8 cellular contexts compared by ENCODE assay signal in genomic region chr9:95317119-95317892, GRCh38. TPM values are rescaled to one million over a fixed set of nuclear protein-coding genes. Genes with fewer than 3 reads are reported as not detected.
DNase-seq lines count a peak whose midpoint lies in the region; ATAC-seq and TF ChIP-seq lines count a peak whose summit lies in the region.

Gene FANCC, minus strand, starts transcription at chr9:95317709. Its CDS starts 68,418 bp downstream, at chr9:95249291.

- H4K20me1 ChIP-seq in DND-41 (ENCODE audit: insufficient read depth, low read length) (no peaks in the 10 kb centered on the region), fibroblast of lung (ENCODE audit: control insufficient read depth, extremely low read depth, insufficient read depth, low read length) (no peaks in the 10 kb centered on the region)

- H3K36me3 ChIP-seq in DND-41 (ENCODE audit: insufficient read depth, low read length) (no peaks in the 10 kb centered on the region), KOPT-K1 (ENCODE audit: insufficient read depth, low read length) (no peaks in the 10 kb centered on the region), fibroblast of lung (ENCODE audit: control insufficient read depth, insufficient read depth, low read length) (no peaks in the 10 kb centered on the region)
- H3K36me3 ChIP-seq in naive thymus-derived CD4-positive, alpha-beta T cell (ENCODE audit: control insufficient read depth in 2 of 3, insufficient read depth in 3 of 3, low read length in 3 of 3), result peaks cover 0 to 4% (median 0%) of the 10 kb centered on the region in 3 experiments

- H3K27ac Mint-ChIP-seq in activated T-helper 1 cell treated with anti-CD3 and anti-CD28 coated beads, Interleukin-12 subunit alpha, Interleukin-12 subunit beta, Interleukin-2, Interleukin-4 antibody, amounts not matched to agents 30 ng/mL and 10 ng/mL and 1 ng/mL, durations not matched to agents 14 hours and 24 hours and 36 hours, result peak within 1 kb of the TSS; percentile 95
- peak within 1 kb of the TSS; percentile 75 to 95 (median 89) for H3K27ac Mint-ChIP-seq in naive thymus-derived CD4-positive, alpha-beta T cell
- H3K27ac Mint-ChIP-seq in stimulated activated memory B cell treated with anti-CD40 and anti-IgM and Interleukin-4, amounts not matched to agents 10 μg/mL and 1 μg/mL and 100 μg/mL, for 72 hours, result peak within 1 kb of the TSS; percentile 98

- intact Hi-C loops in activated T-helper 1 cell treated with anti-CD3 and anti-CD28 coated beads, Interleukin-12 subunit alpha, Interleukin-12 subunit beta, Interleukin-2, Interleukin-4 antibody, amounts not matched to agents 30 ng/mL and 10 ng/mL and 1 ng/mL, durations not matched to agents 14 hours and 24 hours and 36 hours (cut with micrococcal nuclease), result loop anchor here (1.0 to 5.0 kb wide), 5 partner anchors 190 to 1100 kb away; partner anchors contain the start of genes AOPEP, ERCC6L2 and ZNF367
- intact Hi-C loops in naive thymus-derived CD4-positive, alpha-beta T cell (cut with micrococcal nuclease), result loop anchor here (1.0 to 5.0 kb wide), 9 partner anchors 128 to 1535 kb away; partner anchors contain the start of genes ERCC6L2 (in 2 of the 2), AOPEP (in 1 of the 2), ZNF169 (in 1 of the 2) and ZNF782 (in 1 of the 2)

- H3K4me2 ChIP-seq in DND-41 (ENCODE audit: insufficient read depth, low read length) (peak within 1 kb of the TSS; percentile 69), fibroblast of lung (ENCODE audit: extremely low read depth, insufficient read depth, low read length) (peak within 1 kb of the TSS; percentile 90)

- H3K4me3 Mint-ChIP-seq in activated T-helper 1 cell treated with anti-CD3 and anti-CD28 coated beads, Interleukin-12 subunit alpha, Interleukin-12 subunit beta, Interleukin-2, Interleukin-4 antibody, amounts not matched to agents 30 ng/mL and 10 ng/mL and 1 ng/mL, durations not matched to agents 14 hours and 24 hours and 36 hours, result peak within 1 kb of the TSS; percentile 91
- H3K4me3 Mint-ChIP-seq in naive thymus-derived CD4-positive, alpha-beta T cell, result peak within 1 kb of the TSS; percentile 78 to 95 (median 92)
- H3K4me3 Mint-ChIP-seq in stimulated activated memory B cell treated with anti-CD40 and anti-IgM and Interleukin-4, amounts not matched to agents 10 μg/mL and 1 μg/mL and 100 μg/mL, for 72 hours, result peak within 1 kb of the TSS; percentile 97

- TF ChIP-seq CTCF in DND-41 (IDR thresholded peaks at IDR 0.05; ENCODE audit: borderline replicate concordance, extremely low read depth, low read length, poor library complexity, severe bottlenecking) (no peak), fibroblast of lung (conservative IDR thresholded peaks at IDR 0.05 in 1 of 2, IDR thresholded peaks at IDR 0.05 in 1 of 2; ENCODE audit: low read depth in 1 of 2, low read length in 2 of 2) (no peak)

- H3K79me2 ChIP-seq in DND-41 (ENCODE audit: insufficient read depth, low read length) (0 out of 2 replicates have a peak, but pooled peaks cover 3% of the 10 kb centered on the region), fibroblast of lung (ENCODE audit: control insufficient read depth, insufficient read depth, low read length) (peaks cover 14% of the 10 kb centered on the region)

- peaks cover 12% of the 10 kb centered on the region for H3K27me3 Mint-ChIP-seq in activated T-helper 1 cell treated with anti-CD3 and anti-CD28 coated beads, Interleukin-12 subunit alpha, Interleukin-12 subunit beta, Interleukin-2, Interleukin-4 antibody, amounts not matched to agents 30 ng/mL and 10 ng/mL and 1 ng/mL, durations not matched to agents 14 hours and 24 hours and 36 hours (ENCODE audit: insufficient read depth)
- H3K27me3 Mint-ChIP-seq in naive thymus-derived CD4-positive, alpha-beta T cell, result peaks cover 0 to 26% (median 0%) of the 10 kb centered on the region in 5 donors
- no peaks in the 10 kb centered on the region for H3K27me3 Mint-ChIP-seq in stimulated activated memory B cell treated with anti-CD40 and anti-IgM and Interleukin-4, amounts not matched to agents 10 μg/mL and 1 μg/mL and 100 μg/mL, for 72 hours

- H3K27me3 ChIP-seq in DND-41 (ENCODE audit: insufficient read depth, low read length, poor library complexity) (no peaks in the 10 kb centered on the region), fibroblast of lung (ENCODE audit: control insufficient read depth, insufficient read depth, low read length) (no peaks in the 10 kb centered on the region)
- H3K27me3 ChIP-seq in naive thymus-derived CD4-positive, alpha-beta T cell (ENCODE audit: control insufficient read depth in 2 of 2, insufficient read depth in 2 of 2, low read length in 2 of 2), result no peaks in the 10 kb centered on the region

- no peaks in the 10 kb centered on the region for H3K9me3 ChIP-seq in DND-41 (ENCODE audit: insufficient read depth, low read length, severe bottlenecking)
- no peaks in the 10 kb centered on the region for H3K9me3 ChIP-seq in KOPT-K1 (ENCODE audit: insufficient read depth, low read length, poor library complexity, severe bottlenecking)
- no peaks in the 10 kb centered on the region for H3K9me3 ChIP-seq in fibroblast of lung (ENCODE audit: control insufficient read depth, insufficient read depth, low read depth, low read length)
- no peaks in the 10 kb centered on the region for H3K9me3 ChIP-seq in naive thymus-derived CD4-positive, alpha-beta T cell (ENCODE audit: control insufficient read depth in 2 of 3, low read length in 3 of 3)

- H2AFZ ChIP-seq in DND-41 (ENCODE audit: low read depth, low read length) (peak within 1 kb of the TSS; percentile 95), fibroblast of lung (ENCODE audit: low read length) (peak within 1 kb of the TSS; percentile 94)

- peaks cover 5% of the 10 kb centered on the region for H3K36me3 Mint-ChIP-seq in activated T-helper 1 cell treated with anti-CD3 and anti-CD28 coated beads, Interleukin-12 subunit alpha, Interleukin-12 subunit beta, Interleukin-2, Interleukin-4 antibody, amounts not matched to agents 30 ng/mL and 10 ng/mL and 1 ng/mL, durations not matched to agents 14 hours and 24 hours and 36 hours (ENCODE audit: low read depth)
- H3K36me3 Mint-ChIP-seq in naive thymus-derived CD4-positive, alpha-beta T cell, result no peaks in the 10 kb centered on the region
- no peaks in the 10 kb centered on the region for H3K36me3 Mint-ChIP-seq in stimulated activated memory B cell treated with anti-CD40 and anti-IgM and Interleukin-4, amounts not matched to agents 10 μg/mL and 1 μg/mL and 100 μg/mL, for 72 hours

- peak within 1 kb of the TSS; percentile 51 to 69 for H3K4me3 ChIP-seq in DND-41 (ENCODE audit: low read depth in 1 of 2, low read length in 2 of 2)
- peak within 1 kb of the TSS; percentile 77 to 91 (median 85) for H3K4me3 ChIP-seq in fibroblast of lung (replicated peaks in 1 of 4; ENCODE audit: control extremely low read depth in 1 of 4, insufficient read depth in 1 of 4, low read depth in 3 of 4, low read length in 4 of 4)
- H3K4me3 ChIP-seq in naive thymus-derived CD4-positive, alpha-beta T cell (ENCODE audit: low read length), result peak within 1 kb of the TSS; percentile 85

- peak; percentile 91 for ATAC-seq in DND-41 (ENCODE audit: insufficient read depth, low read depth)
- ATAC-seq in GM21737 (IDR thresholded peaks at IDR 0.05; ENCODE audit: unreplicated experiment), result peak; percentile 63
- ATAC-seq in naive thymus-derived CD4-positive, alpha-beta T cell, result peak; percentile 94
- peak; percentile 92 for ATAC-seq in stimulated activated memory B cell treated with anti-CD40 and anti-IgM and Interleukin-4, amounts not matched to agents 10 μg/mL and 1 μg/mL and 100 μg/mL, for 72 hours

- H3K9ac ChIP-seq in DND-41 (ENCODE audit: low read depth, low read length), result peak within 1 kb of the TSS; percentile 96
- H3K9ac ChIP-seq in fibroblast of lung (ENCODE audit: insufficient read depth, low read length), result peak within 1 kb of the TSS; percentile 94

- DNase-seq in DND-41 (peak; percentile 95), RPMI8226 (peak; percentile 82), fibroblast of lung (ENCODE audit: low read depth in 2 of 2) (peak; percentile 83 to 86)
- peak; percentile 84 for DNase-seq in activated T-helper 1 cell treated with anti-CD3 and anti-CD28 coated beads, Interleukin-12 subunit alpha, Interleukin-12 subunit beta, Interleukin-2, Interleukin-4 antibody, amounts not matched to agents 30 ng/mL and 10 ng/mL and 1 ng/mL, durations not matched to agents 14 hours and 24 hours and 36 hours (ENCODE audit: low spot score)
- peak; percentile 74 to 89 (median 81) for DNase-seq in naive thymus-derived CD4-positive, alpha-beta T cell

- CTCF ChIA-PET in naive thymus-derived CD4-positive, alpha-beta T cell (lab: Charles Lee), result no interaction called here

- H3K4me1 ChIP-seq in DND-41 (ENCODE audit: insufficient read depth, low read length) (peaks cover 25% of the 10 kb centered on the region), fibroblast of lung (ENCODE audit: control insufficient read depth, extremely low read depth, insufficient read depth, low read length) (peaks cover 3% of the 10 kb centered on the region)
- peaks cover 3 to 7% of the 10 kb centered on the region in 2 donors for H3K4me1 ChIP-seq in naive thymus-derived CD4-positive, alpha-beta T cell (ENCODE audit: control insufficient read depth in 2 of 2, insufficient read depth in 2 of 2, low read length in 2 of 2)

- peaks cover 25% of the 10 kb centered on the region for H3K4me1 Mint-ChIP-seq in activated T-helper 1 cell treated with anti-CD3 and anti-CD28 coated beads, Interleukin-12 subunit alpha, Interleukin-12 subunit beta, Interleukin-2, Interleukin-4 antibody, amounts not matched to agents 30 ng/mL and 10 ng/mL and 1 ng/mL, durations not matched to agents 14 hours and 24 hours and 36 hours (ENCODE audit: low read depth)
- H3K4me1 Mint-ChIP-seq in naive thymus-derived CD4-positive, alpha-beta T cell, result peaks cover 8 to 33% (median 23%) of the 10 kb centered on the region in 7 donors
- peaks cover 25% of the 10 kb centered on the region for H3K4me1 Mint-ChIP-seq in stimulated activated memory B cell treated with anti-CD40 and anti-IgM and Interleukin-4, amounts not matched to agents 10 μg/mL and 1 μg/mL and 100 μg/mL, for 72 hours

- POLR2A ChIA-PET in naive thymus-derived CD4-positive, alpha-beta T cell (lab: Charles Lee), result interaction anchor here (0.6 to 0.9 kb wide), 2 partner anchors 8 to 15 kb away, joined by 3 read pairs; no protein-coding TSS in a partner anchor

- H3K9me3 Mint-ChIP-seq in activated T-helper 1 cell treated with anti-CD3 and anti-CD28 coated beads, Interleukin-12 subunit alpha, Interleukin-12 subunit beta, Interleukin-2, Interleukin-4 antibody, amounts not matched to agents 30 ng/mL and 10 ng/mL and 1 ng/mL, durations not matched to agents 14 hours and 24 hours and 36 hours, result no peaks in the 10 kb centered on the region
- no peaks in the 10 kb centered on the region for H3K9me3 Mint-ChIP-seq in naive thymus-derived CD4-positive, alpha-beta T cell
- no peaks in the 10 kb centered on the region for H3K9me3 Mint-ChIP-seq in stimulated activated memory B cell treated with anti-CD40 and anti-IgM and Interleukin-4, amounts not matched to agents 10 μg/mL and 1 μg/mL and 100 μg/mL, for 72 hours

- H3K27ac ChIP-seq in DND-41 (ENCODE audit: low read length) (peak within 1 kb of the TSS; percentile 96), KOPT-K1 (ENCODE audit: low read depth, low read length, poor library complexity, severe bottlenecking) (peak within 1 kb of the TSS; percentile 98), fibroblast of lung (ENCODE audit: insufficient read depth, low read length) (peak within 1 kb of the TSS; percentile 96)
- peak within 1 kb of the TSS; percentile 91 for H3K27ac ChIP-seq in naive thymus-derived CD4-positive, alpha-beta T cell (ENCODE audit: low read depth, low read length)

RNA-seq across cellular contexts. Expression of gene FANCC, which starts in this region (rescaled TPM):
- total RNA-seq in activated T-helper 1 cell treated with anti-CD3 and anti-CD28 coated beads, Interleukin-12 subunit alpha, Interleukin-12 subunit beta, Interleukin-2, Interleukin-4 antibody, amounts not matched to agents 30 ng/mL and 10 ng/mL and 1 ng/mL, durations not matched to agents 14 hours and 24 hours and 36 hours, result 18.7 and 23.7 TPM in 2 replicates
- total RNA-seq in fibroblast of lung, result 7.4 and 8.9 TPM in 2 replicates
- 9.0 and 9.2 TPM in 2 replicates for polyA plus RNA-seq in fibroblast of lung
- polyA plus RNA-seq in fibroblast of lung (2012), result 4.8 and 6.5 TPM in 2 replicates
- polyA minus RNA-seq in fibroblast of lung (ENCODE audit: low replicate concordance), result 9.6 and 19.2 TPM in 2 replicates
- 10 to 100 TPM in 2 of 5 experiments, 1 to 10 TPM in 3; 5.7 to 14.6 (median 7.9) TPM for total RNA-seq in naive thymus-derived CD4-positive, alpha-beta T cell
- polyA plus RNA-seq in naive thymus-derived CD4-positive, alpha-beta T cell, result 1 to 10 TPM; 3.1 to 4.0 TPM

Comparison
In these comparisons a context has a peak if more than half of its experiments do, and no peak if none do; other contexts are left out.
1. Peak in every context shown above with its lines: DNase-seq, ATAC-seq, H3K4me3 ChIP-seq and H3K27ac ChIP-seq.